Comparison of ENCODE assay signal across 9 cellular contexts in the genomic region with DNA sequence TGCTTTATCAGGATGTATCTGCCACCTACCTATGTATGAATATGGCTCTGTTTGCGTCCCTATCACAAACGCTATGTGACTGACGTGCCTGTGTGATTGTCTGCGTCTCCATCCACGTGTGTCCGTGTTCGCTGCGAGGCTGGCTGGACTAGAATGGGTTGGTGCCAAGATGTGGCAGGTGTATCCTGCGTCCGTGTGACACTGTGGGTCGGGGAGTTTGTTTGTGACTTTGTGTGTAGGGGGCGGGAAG. TPM values are rescaled to one million over a fixed set of nuclear protein-coding genes. Genes with fewer than 3 reads are reported as not detected.
DNase-seq lines count a peak whose midpoint lies in the region; ATAC-seq, FAIRE-seq and TF ChIP-seq lines count a peak whose summit lies in the region.
"Had no signal": no experiment of that assay in that cellular context is flagged by ENCODE, and none has a peak within 500 bp of the region (broad histone marks: within the 10 kb centered on the region; RNA-seq: fewer than 3 reads in every experiment).

No MANE protein-coding gene starts in this region.

- ATAC-seq in PC-3 (no peak; the same call in 1 of the 2 replicates), psoas muscle (no peak), GM18858 (IDR thresholded peaks at IDR 0.05; ENCODE audit: unreplicated experiment) (no peak)

- BruUV-seq in PC-3 (replicated peaks; lab: Mats Ljungman, UMichigan), result no TSS peak

- no peaks in the 10 kb centered on the region for H3K79me2 ChIP-seq in PC-3 (ENCODE audit: low read length)

- H3K27ac ChIP-seq in PC-3 (ENCODE audit: low read length) (peak overlapping the region; percentile 80), esophagus (ENCODE audit: low read depth in 2 of 2, low read length in 1 of 2) (peak overlapping the region; percentile 92 to 99), psoas muscle (peak overlapping the region; percentile 82)

- 0 out of 2 replicates have a peak, but pooled peaks have one; percentile 23 for TF ChIP-seq POLR2A in GM12891 (IDR thresholded peaks at IDR 0.05; ENCODE audit: low read depth, low read length)

- H3K4me2 ChIP-seq in PC-3 (ENCODE audit: low read length), result peak overlapping the region; percentile 90

- H3K4me3 ChIP-seq in PC-3 (ENCODE audit: low read length) (peak overlapping the region; percentile 69), esophagus (ENCODE audit: low read depth in 1 of 2, low read length in 2 of 2) (peak overlapping the region; percentile 46 to 57), psoas muscle (peak overlapping the region; percentile 60)

- H2AFZ ChIP-seq in PC-3 (ENCODE audit: low read length), result peak overlapping the region; percentile 93

- H3K36me3 ChIP-seq in PC-3 (ENCODE audit: low read depth, low read length) (no peaks in the 10 kb centered on the region), esophagus (ENCODE audit: control insufficient read depth in 2 of 2, insufficient read depth in 2 of 2, low read length in 1 of 2) (no peaks in the 10 kb centered on the region), psoas muscle (ENCODE audit: insufficient read depth in 1 of 2, low read depth in 1 of 2) (no peaks in the 10 kb centered on the region)

- H3K27me3 ChIP-seq in PC-3 (ENCODE audit: low read length) (no peaks in the 10 kb centered on the region), esophagus (ENCODE audit: control insufficient read depth in 1 of 2, insufficient read depth in 2 of 2, low read length in 2 of 2) (no peaks in the 10 kb centered on the region), psoas muscle (ENCODE audit: insufficient read depth in 3 of 3, low read length in 2 of 3) (no peaks in the 10 kb centered on the region)

- H3K9me2 ChIP-seq in PC-3 (replicated peaks; ENCODE audit: low read length), result no peaks in the 10 kb centered on the region

- no peak for DNase-seq in GM12891 (ENCODE audit: insufficient read length, low spot score)
- no peak for DNase-seq in PC-3
- DNase-seq in psoas muscle, result no peak
- DNase-seq in islet precursor cell, result no peak
- no peak for DNase-seq in superior temporal gyrus (ENCODE audit: extremely low spot score)
- DNase-seq in SK-N-DZ (ENCODE audit: low spot score), result no peak

- peaks cover 63% of the 10 kb centered on the region for H3K4me1 ChIP-seq in PC-3 (ENCODE audit: insufficient read depth, low read length)
- peaks cover 7 to 34% of the 10 kb centered on the region in 2 donors for H3K4me1 ChIP-seq in esophagus (ENCODE audit: control insufficient read depth in 2 of 2, insufficient read depth in 2 of 2, low read length in 1 of 2)
- peaks cover 35% of the 10 kb centered on the region for H3K4me1 ChIP-seq in psoas muscle

- CTCF ChIA-PET in PC-3 (lab: Charles Lee), result no interaction called here

- TF ChIP-seq CTCF in PC-3 (conservative IDR thresholded peaks at IDR 0.05; ENCODE audit: low read depth, low read length) (no peak), psoas muscle (IDR thresholded peaks at IDR 0.05) (no peak)

- H3F3A ChIP-seq in PC-3 (ENCODE audit: low read length, unreplicated experiment), result peaks cover 5% of the 10 kb centered on the region

- FAIRE-seq in GM12891 (lab: Jason Lieb, UNC), result no peak

- POLR2A ChIA-PET in PC-3 (lab: Charles Lee; ENCODE audit: unreplicated experiment), result no interaction called here

- H3K9me3 ChIP-seq in PC-3 (ENCODE audit: low read length) (no peaks in the 10 kb centered on the region), esophagus (ENCODE audit: control insufficient read depth in 2 of 2, insufficient read depth in 1 of 2, low read depth in 1 of 2, low read length in 1 of 2) (no peaks in the 10 kb centered on the region), psoas muscle (no peaks in the 10 kb centered on the region)

- H4K20me1 ChIP-seq in PC-3 (ENCODE audit: low read length), result no peaks in the 10 kb centered on the region

- 2% methylated on average over 12 of the region's 12 CpGs for WGBS in esophagus, 2 donors
- 2% methylated on average over 11 to 12 of the region's 12 CpGs for WGBS in psoas muscle, 3 donors

- H3K9ac ChIP-seq in PC-3 (ENCODE audit: low read length), result peak overlapping the region; percentile 73

- intact Hi-C loops in PC-3 (cut with micrococcal nuclease), result no loop called here
- intact Hi-C loops in psoas muscle (cut with DNase I), result no loop called here

TF ChIP-seq in GM12891, 5 proteins besides CTCF, POLR2A, EP300 and RAD21:
- TF ChIP-seq TAF1 (IDR thresholded peaks at IDR 0.05; ENCODE audit: low read depth, low read length), result no peak
- TF ChIP-seq PAX5 (IDR thresholded peaks at IDR 0.05; ENCODE audit: insufficient read depth, low read length, severe bottlenecking), result no peak
- TF ChIP-seq SPI1 (IDR thresholded peaks at IDR 0.05; ENCODE audit: low read depth, low read length), result no peak
- TF ChIP-seq POU2F2 (IDR thresholded peaks at IDR 0.05; ENCODE audit: low read depth, low read length), result no peak

RNA-seq across cellular contexts. Expression of gene HOOK2, which starts 6.7 kb away (rescaled TPM):
- polyA plus RNA-seq in GM12891 (2012; ENCODE audit: low read depth, missing spikeins), result 8.8 TPM
- total RNA-seq in PC-3 (2014; rRNA removed), result 95.2 and 95.7 TPM in 2 replicates
- polyA plus RNA-seq in esophagus, result 100 to 1,000 TPM in 1 of 2 donors, 10 to 100 TPM in 1; 47.9 to 103 TPM
- total RNA-seq in psoas muscle, result 10 to 100 TPM; 20.3 to 33.0 (median 23.8) TPM
- polyA plus RNA-seq in psoas muscle, result 10 to 100 TPM; 11.3 to 21.7 (median 19.0) TPM
- 27.5 and 33.1 TPM in 2 replicates for polyA plus RNA-seq in SK-N-DZ (2014; cell fraction: cytosol; rRNA removed)
- 78.9 and 107 TPM in 2 replicates for polyA plus RNA-seq in SK-N-DZ (2014; cell fraction: nucleus; rRNA removed)

RNA-seq across cellular contexts. Expression of gene JUNB, which starts 9.2 kb away (rescaled TPM):
- 85.5 TPM for polyA plus RNA-seq in GM12891 (2012; ENCODE audit: low read depth, missing spikeins)
- total RNA-seq in PC-3 (2014; rRNA removed) (343 and 391 TPM in 2 replicates), psoas muscle (100 to 1,000 TPM in 2 of 4 donors, 10 to 100 TPM in 2; 29.2 to 217 (median 73.6) TPM)
- polyA plus RNA-seq in esophagus (100 to 1,000 TPM; 175 to 339 TPM), psoas muscle (100 to 1,000 TPM in 1 of 3 donors, 10 to 100 TPM in 2; 25.1 to 145 (median 31.9) TPM)
- 29.4 and 37.6 TPM in 2 replicates for polyA plus RNA-seq in SK-N-DZ (2014; cell fraction: cytosol; rRNA removed)
- polyA plus RNA-seq in SK-N-DZ (2014; cell fraction: nucleus; rRNA removed), result 49.1 and 66.1 TPM in 2 replicates

RNA-seq across cellular contexts. Expression of gene PRDX2, which starts 19.5 kb away (rescaled TPM):
- 154 TPM for polyA plus RNA-seq in GM12891 (2012; ENCODE audit: low read depth, missing spikeins)
- total RNA-seq in PC-3 (2014; rRNA removed) (729 and 746 TPM in 2 replicates), psoas muscle (100 to 1,000 TPM; 273 to 419 (median 370) TPM)
- polyA plus RNA-seq in esophagus (100 to 1,000 TPM; 157 to 323 TPM), psoas muscle (100 to 1,000 TPM; 329 to 535 (median 396) TPM)
- polyA plus RNA-seq in SK-N-DZ (2014; cell fraction: cytosol; rRNA removed), result 767 and 849 TPM in 2 replicates
- polyA plus RNA-seq in SK-N-DZ (2014; cell fraction: nucleus; rRNA removed), result 377 and 409 TPM in 2 replicates

RNA-seq across cellular contexts. Expression of gene THSD8, which starts 19.8 kb away (rescaled TPM):
- polyA plus RNA-seq in GM12891 (2012; ENCODE audit: low read depth, missing spikeins), result 9.6 TPM
- total RNA-seq in PC-3 (2014; rRNA removed) (not detected in 2 replicates), psoas muscle (1 to 10 TPM in 3 of 4 donors, under 1 TPM in 1; 0.92 to 3.2 (median 2.0) TPM)
- polyA plus RNA-seq in esophagus (1 to 10 TPM; 2.8 to 8.4 TPM), psoas muscle (1 to 10 TPM; 1.9 to 2.5 (median 2.0) TPM)
- polyA plus RNA-seq in SK-N-DZ (2014; cell fraction: cytosol; rRNA removed), result not detected in 2 replicates
- polyA plus RNA-seq in SK-N-DZ (2014; cell fraction: nucleus; rRNA removed), result not detected in 2 replicates
- total RNA-seq: myocyte had no signal

RNA-seq across cellular contexts. Expression of gene RNASEH2A, which starts 24.3 kb away (rescaled TPM):
- polyA plus RNA-seq in GM12891 (2012; ENCODE audit: low read depth, missing spikeins), result 31.7 TPM
- total RNA-seq in PC-3 (2014; rRNA removed) (118 and 120 TPM in 2 replicates), psoas muscle (1 to 10 TPM; 2.4 to 5.0 (median 3.0) TPM)
- polyA plus RNA-seq in esophagus (10 to 100 TPM in 1 of 2 donors, 1 to 10 TPM in 1; 6.9 to 20.8 TPM), psoas muscle (1 to 10 TPM; 3.6 to 9.0 (median 8.6) TPM)
- 88.4 and 99.4 TPM in 2 replicates for polyA plus RNA-seq in SK-N-DZ (2014; cell fraction: cytosol; rRNA removed)
- polyA plus RNA-seq in SK-N-DZ (2014; cell fraction: nucleus; rRNA removed), result 67.7 and 74.8 TPM in 2 replicates
